ENCODE assay signal across 12 cellular contexts in the genomic region with DNA sequence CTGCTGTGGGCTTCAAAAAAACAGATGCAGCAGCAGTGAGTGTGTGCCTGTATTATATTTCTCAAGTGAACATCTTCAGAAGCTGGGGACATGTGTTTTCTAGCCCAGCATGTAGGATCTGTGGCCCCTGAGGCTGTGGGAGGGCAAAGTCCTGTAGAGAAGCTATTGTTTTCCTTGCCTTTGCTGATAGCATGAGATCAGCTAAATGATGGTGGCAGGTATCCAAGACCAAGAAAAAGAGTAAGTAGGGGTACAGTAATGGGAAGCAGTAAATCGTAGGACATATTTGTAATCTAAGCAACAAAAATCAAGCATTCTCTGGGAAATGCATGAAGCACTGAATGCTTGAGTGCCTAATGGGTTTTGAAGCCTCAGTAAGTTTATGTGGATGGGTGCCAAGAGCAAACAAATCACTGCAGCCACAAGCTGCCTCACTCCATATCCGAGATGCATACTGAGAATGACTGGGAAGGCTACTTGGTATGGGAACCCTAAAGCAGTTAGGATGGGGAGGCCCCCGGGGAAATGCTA.
DNase-seq lines count a peak whose midpoint lies in the region; ATAC-seq and TF ChIP-seq lines count a peak whose summit lies in the region.
"Had no signal": no experiment of that assay in that cellular context is flagged by ENCODE, and none has a peak within 500 bp of the region (broad histone marks: within the 10 kb centered on the region; RNA-seq: fewer than 3 reads in every experiment).

No MANE protein-coding gene starts in this region.

- H3K36me3 ChIP-seq in left lung, result no peaks in the 10 kb centered on the region

- no peak overlapping the region for H3K27ac ChIP-seq in left lung

- intact Hi-C loops in left lung (cut with DNase I), result no loop called here

- H3K4me1 ChIP-seq in left lung, result no peaks in the 10 kb centered on the region

- no peak for TF ChIP-seq CTCF in left lung (IDR thresholded peaks at IDR 0.05)

- DNase-seq in COLO668 (lab: John Stamatoyannopoulos, UW; ENCODE audit: unreplicated experiment), result peak; percentile 44
- peak; percentile 39 to 77 for DNase-seq in NCI-H2081 (lab: John Stamatoyannopoulos, UW)
- peak; percentile 79 for DNase-seq in astrocyte of the hippocampus (ENCODE audit: low read depth, low spot score)
- no peak for DNase-seq in left lung
- DNase-seq in AG08395 (ENCODE audit: low spot score), result no peak
- DNase-seq in activated CD4-positive, alpha-beta T cell treated with anti-CD3 and anti-CD28 coated beads, Interleukin-2, amount 50 U/mL, for 48 hours, result no peak
- no peak for DNase-seq in NCI-H1930 (lab: John Stamatoyannopoulos, UW)
- DNase-seq in ureter (ENCODE audit: low spot score), result no peak
- DNase-seq: H9; MM.1S; stimulated activated CD4-positive, alpha-beta T cell treated with anti-CD3 and anti-CD28 coated beads, Interleukin-12 subunit alpha, Interleukin-12 subunit beta, amount 100 ng/mL, for 4 hours had no signal

- H3K9me3 ChIP-seq in left lung, result no peaks in the 10 kb centered on the region

- no peaks in the 10 kb centered on the region for H3K27me3 ChIP-seq in left lung

- H3K4me3 ChIP-seq in left lung, result no peak overlapping the region

- ATAC-seq in left lung, result peak; percentile 18
- ATAC-seq: WTC11 had no signal

Comparison
In these comparisons a context has a peak if more than half of its experiments do, and no peak if none do; other contexts are left out.
1. DNase-seq: peak in COLO668 (single experiment), NCI-H2081 (2 of 2) and astrocyte of the hippocampus (single experiment); none in left lung (0 of 2), AG08395 (single experiment), activated CD4-positive, alpha-beta T cell treated with anti-CD3 and anti-CD28 coated beads, Interleukin-2, amount 50 U/mL, for 48 hours (0 of 2), NCI-H1930 (0 of 2) and ureter (single experiment).